Comparison of ENCODE assay signal across 15 cellular contexts in the genomic region with DNA sequence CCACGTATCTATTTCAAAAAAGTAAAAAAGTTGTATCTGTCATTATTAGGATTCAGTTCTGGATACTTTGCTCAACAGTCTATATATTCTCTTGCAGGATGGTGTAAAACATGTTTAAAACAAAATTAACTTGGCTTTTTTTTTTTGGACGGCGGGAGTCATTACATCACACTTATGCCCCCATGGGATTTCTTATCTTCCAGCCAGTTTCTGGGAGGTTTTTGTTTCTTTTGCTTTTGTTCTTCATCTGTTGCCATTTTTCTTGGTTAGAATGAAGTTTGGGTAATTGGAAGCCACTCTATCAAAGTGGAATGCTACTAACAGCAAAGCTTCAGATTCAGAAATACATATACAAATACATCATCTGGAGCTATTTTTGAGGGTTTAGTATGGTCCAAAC. TPM values are rescaled to one million over a fixed set of nuclear protein-coding genes. Genes with fewer than 3 reads are reported as not detected.
DNase-seq lines count a peak whose midpoint lies in the region; ATAC-seq and TF ChIP-seq lines count a peak whose summit lies in the region.
"Had no signal": no experiment of that assay in that cellular context is flagged by ENCODE, and none has a peak within 500 bp of the region (broad histone marks: within the 10 kb centered on the region; RNA-seq: fewer than 3 reads in every experiment).

No MANE protein-coding gene starts in this region.

- peaks cover 32% of the 10 kb centered on the region for H3K4me1 Mint-ChIP-seq in CD4-positive, alpha-beta T cell (ENCODE audit: low read depth)
- H3K4me1 Mint-ChIP-seq in nephron: peaks cover 40% of the 10 kb centered on the region

- TF ChIP-seq CTCF in CD4-positive, alpha-beta T cell (IDR thresholded peaks at IDR 0.05): no peak
- TF ChIP-seq CTCF in HEK293 (tag by site-specific recombination; IDR thresholded peaks at IDR 0.05) (no peak), cardiac fibroblast (IDR thresholded peaks at IDR 0.05; ENCODE audit: low read depth, low read length) (no peak), nephron (IDR thresholded peaks at IDR 0.05; ENCODE audit: unreplicated experiment in 3 of 3) (no peak)

- DNase-seq in CD4-positive, alpha-beta T cell: no peak
- DNase-seq in cardiac fibroblast (ENCODE audit: low read depth in 2 of 2) (peak; percentile 42 to 65), NCI-H1694 (lab: John Stamatoyannopoulos, UW) (no peak), NCI-H2196 treated with DMSO at 0.1 percent for 48 hours (lab: John Stamatoyannopoulos, UW; ENCODE audit: unreplicated experiment) (no peak)
- DNase-seq: activated CD4-positive, alpha-beta T cell treated with anti-CD3 and anti-CD28 coated beads for 4 hours; activated gamma-delta T cell treated with Interleukin-2 at 50 U/mL for 16 hours; H7; NCI-H187; NCI-H526 treated with DMSO at 0.1 percent for 48 hours; stimulated activated naive CD4-positive, alpha-beta T cell treated with Interleukin-2 at 50 U/mL for 16 hours had no signal

- H3K4me1 ChIP-seq in HEK293 (ENCODE audit: control insufficient read depth, insufficient read depth, low read length): peaks cover 16% of the 10 kb centered on the region

- peak overlapping the region; percentile 56 for H3K4me3 Mint-ChIP-seq in CD4-positive, alpha-beta T cell
- H3K4me3 Mint-ChIP-seq in nephron: peak overlapping the region; percentile 75 to 98 (median 81)
- H3K4me3 Mint-ChIP-seq: T-helper 1 cell treated with Interleukin-12 subunit alpha and Interleukin-12 subunit beta and Interleukin-4 antibody, amounts not matched to agents 30 μg/mL and 1 μg/mL, for 36 hours had no signal

- H3K27me3 ChIP-seq in CD4-positive, alpha-beta T cell (ENCODE audit: control insufficient read depth, insufficient read depth, low read length): no peaks in the 10 kb centered on the region

- no peaks in the 10 kb centered on the region for H3K36me3 ChIP-seq in HEK293 (ENCODE audit: control insufficient read depth in 2 of 2, insufficient read depth in 1 of 2, low read length in 2 of 2)

- ATAC-seq in CD4-positive, alpha-beta T cell (ENCODE audit: poor library complexity): no peak
- ATAC-seq in GM19397 (IDR thresholded peaks at IDR 0.05; ENCODE audit: unreplicated experiment): no peak
- ATAC-seq: left lobe of liver had no signal

- peaks cover 10% of the 10 kb centered on the region for H3K36me3 Mint-ChIP-seq in CD4-positive, alpha-beta T cell (ENCODE audit: low read depth)
- no peaks in the 10 kb centered on the region for H3K36me3 Mint-ChIP-seq in nephron (ENCODE audit: low read depth)

- CTCF ChIA-PET in CD4-positive, alpha-beta T cell (lab: Charles Lee): interaction anchor here (3.8 kb wide), 1 partner anchor 18 kb away, joined by 24 read pairs; no protein-coding TSS in a partner anchor
- CTCF ChIA-PET in HEK293 (lab: Yijun Ruan, JAX): interaction anchor here (3.0 kb wide), 1 partner anchor 17 kb away, joined by 13 read pairs; no protein-coding TSS in a partner anchor

- intact Hi-C loops in CD4-positive, alpha-beta T cell (cut with DNase I, micrococcal nuclease): no loop called here

- POLR2A ChIA-PET in CD4-positive, alpha-beta T cell (lab: Charles Lee): interaction anchor here (1.8 kb wide), 1 partner anchor 53 kb away, joined by 3 read pairs; no protein-coding TSS in a partner anchor
- POLR2A ChIA-PET in HEK293 (lab: Yijun Ruan, JAX): no interaction called here

- H3K9me3 Mint-ChIP-seq in CD4-positive, alpha-beta T cell: no peaks in the 10 kb centered on the region
- H3K9me3 Mint-ChIP-seq in nephron: no peaks in the 10 kb centered on the region
- H3K9me3 Mint-ChIP-seq: T-helper 1 cell treated with Interleukin-12 subunit alpha and Interleukin-12 subunit beta and Interleukin-4 antibody, amounts not matched to agents 30 μg/mL and 1 μg/mL, for 36 hours had no signal

- no peaks in the 10 kb centered on the region for H3K9me3 ChIP-seq in CD4-positive, alpha-beta T cell (ENCODE audit: control insufficient read depth, low read length)
- H3K9me3 ChIP-seq in HEK293 (ENCODE audit: control insufficient read depth, insufficient read depth, low read depth, low read length): no peaks in the 10 kb centered on the region

- H3K27me3 Mint-ChIP-seq in CD4-positive, alpha-beta T cell: no peaks in the 10 kb centered on the region
- H3K27me3 Mint-ChIP-seq in nephron (ENCODE audit: low read depth): no peaks in the 10 kb centered on the region

- no peak overlapping the region for H3K27ac Mint-ChIP-seq in CD4-positive, alpha-beta T cell
- peak overlapping the region; percentile 87 to 99 (median 97) for H3K27ac Mint-ChIP-seq in nephron
- H3K27ac Mint-ChIP-seq: T-helper 1 cell treated with Interleukin-12 subunit alpha and Interleukin-12 subunit beta and Interleukin-4 antibody, amounts not matched to agents 30 μg/mL and 1 μg/mL, for 36 hours had no signal

- no peak overlapping the region for H3K27ac ChIP-seq in CD4-positive, alpha-beta T cell (ENCODE audit: low read depth, low read length)
- H3K27ac ChIP-seq in HEK293 (ENCODE audit: extremely low read depth, low read depth, low read length): 0 out of 2 replicates have a peak overlapping the region, but pooled peaks have one; percentile 7

- no peak overlapping the region for H3K4me3 ChIP-seq in HEK293 (ENCODE audit: low read depth, low read length)
- no peak overlapping the region for H3K4me3 ChIP-seq in cardiac fibroblast (replicated peaks in 1 of 2; ENCODE audit: low read depth in 2 of 2, low read length in 2 of 2)

TF ChIP-seq in HEK293, 187 proteins besides CTCF, POLR2A, EP300 and RAD21 (continues in another document):
- TF ChIP-seq, protein P1, sequence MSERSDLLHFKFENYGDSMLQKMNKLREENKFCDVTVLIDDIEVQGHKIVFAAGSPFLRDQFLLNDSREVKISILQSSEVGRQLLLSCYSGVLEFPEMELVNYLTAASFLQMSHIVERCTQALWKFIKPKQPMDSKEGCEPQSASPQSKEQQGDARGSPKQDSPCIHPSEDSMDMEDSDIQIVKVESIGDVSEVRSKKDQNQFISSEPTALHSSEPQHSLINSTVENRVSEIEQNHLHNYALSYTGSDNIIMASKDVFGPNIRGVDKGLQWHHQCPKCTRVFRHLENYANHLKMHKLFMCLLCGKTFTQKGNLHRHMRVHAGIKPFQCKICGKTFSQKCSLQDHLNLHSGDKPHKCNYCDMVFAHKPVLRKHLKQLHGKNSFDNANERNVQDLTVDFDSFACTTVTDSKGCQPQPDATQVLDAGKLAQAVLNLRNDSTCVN (tag by site-specific recombination; optimal IDR thresholded peaks at IDR 0.05): no peak
- TF ChIP-seq, protein P2, sequence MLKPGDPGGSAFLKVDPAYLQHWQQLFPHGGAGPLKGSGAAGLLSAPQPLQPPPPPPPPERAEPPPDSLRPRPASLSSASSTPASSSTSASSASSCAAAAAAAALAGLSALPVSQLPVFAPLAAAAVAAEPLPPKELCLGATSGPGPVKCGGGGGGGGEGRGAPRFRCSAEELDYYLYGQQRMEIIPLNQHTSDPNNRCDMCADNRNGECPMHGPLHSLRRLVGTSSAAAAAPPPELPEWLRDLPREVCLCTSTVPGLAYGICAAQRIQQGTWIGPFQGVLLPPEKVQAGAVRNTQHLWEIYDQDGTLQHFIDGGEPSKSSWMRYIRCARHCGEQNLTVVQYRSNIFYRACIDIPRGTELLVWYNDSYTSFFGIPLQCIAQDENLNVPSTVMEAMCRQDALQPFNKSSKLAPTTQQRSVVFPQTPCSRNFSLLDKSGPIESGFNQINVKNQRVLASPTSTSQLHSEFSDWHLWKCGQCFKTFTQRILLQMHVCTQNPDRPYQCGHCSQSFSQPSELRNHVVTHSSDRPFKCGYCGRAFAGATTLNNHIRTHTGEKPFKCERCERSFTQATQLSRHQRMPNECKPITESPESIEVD (tag by site-specific recombination; IDR thresholded peaks at IDR 0.05): peak; percentile 60
- TF ChIP-seq, protein P3, sequence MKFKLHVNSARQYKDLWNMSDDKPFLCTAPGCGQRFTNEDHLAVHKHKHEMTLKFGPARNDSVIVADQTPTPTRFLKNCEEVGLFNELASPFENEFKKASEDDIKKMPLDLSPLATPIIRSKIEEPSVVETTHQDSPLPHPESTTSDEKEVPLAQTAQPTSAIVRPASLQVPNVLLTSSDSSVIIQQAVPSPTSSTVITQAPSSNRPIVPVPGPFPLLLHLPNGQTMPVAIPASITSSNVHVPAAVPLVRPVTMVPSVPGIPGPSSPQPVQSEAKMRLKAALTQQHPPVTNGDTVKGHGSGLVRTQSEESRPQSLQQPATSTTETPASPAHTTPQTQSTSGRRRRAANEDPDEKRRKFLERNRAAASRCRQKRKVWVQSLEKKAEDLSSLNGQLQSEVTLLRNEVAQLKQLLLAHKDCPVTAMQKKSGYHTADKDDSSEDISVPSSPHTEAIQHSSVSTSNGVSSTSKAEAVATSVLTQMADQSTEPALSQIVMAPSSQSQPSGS (tag by site-specific recombination; IDR thresholded peaks at IDR 0.05; ENCODE audit: low read depth): peak; percentile 29; the same call in 1 of the 2 replicates
- TF ChIP-seq, protein P4, sequence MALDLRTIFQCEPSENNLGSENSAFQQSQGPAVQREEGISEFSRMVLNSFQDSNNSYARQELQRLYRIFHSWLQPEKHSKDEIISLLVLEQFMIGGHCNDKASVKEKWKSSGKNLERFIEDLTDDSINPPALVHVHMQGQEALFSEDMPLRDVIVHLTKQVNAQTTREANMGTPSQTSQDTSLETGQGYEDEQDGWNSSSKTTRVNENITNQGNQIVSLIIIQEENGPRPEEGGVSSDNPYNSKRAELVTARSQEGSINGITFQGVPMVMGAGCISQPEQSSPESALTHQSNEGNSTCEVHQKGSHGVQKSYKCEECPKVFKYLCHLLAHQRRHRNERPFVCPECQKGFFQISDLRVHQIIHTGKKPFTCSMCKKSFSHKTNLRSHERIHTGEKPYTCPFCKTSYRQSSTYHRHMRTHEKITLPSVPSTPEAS (tag by site-specific recombination; IDR thresholded peaks at IDR 0.05): no peak
- TF ChIP-seq, protein P5, sequence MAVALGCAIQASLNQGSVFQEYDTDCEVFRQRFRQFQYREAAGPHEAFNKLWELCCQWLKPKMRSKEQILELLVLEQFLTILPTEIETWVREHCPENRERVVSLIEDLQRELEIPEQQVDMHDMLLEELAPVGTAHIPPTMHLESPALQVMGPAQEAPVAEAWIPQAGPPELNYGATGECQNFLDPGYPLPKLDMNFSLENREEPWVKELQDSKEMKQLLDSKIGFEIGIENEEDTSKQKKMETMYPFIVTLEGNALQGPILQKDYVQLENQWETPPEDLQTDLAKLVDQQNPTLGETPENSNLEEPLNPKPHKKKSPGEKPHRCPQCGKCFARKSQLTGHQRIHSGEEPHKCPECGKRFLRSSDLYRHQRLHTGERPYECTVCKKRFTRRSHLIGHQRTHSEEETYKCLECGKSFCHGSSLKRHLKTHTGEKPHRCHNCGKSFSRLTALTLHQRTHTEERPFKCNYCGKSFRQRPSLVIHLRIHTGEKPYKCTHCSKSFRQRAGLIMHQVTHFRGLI (tag by site-specific recombination; IDR thresholded peaks at IDR 0.05): no peak
- TF ChIP-seq ZNF629 (tag by site-specific recombination; IDR thresholded peaks at IDR 0.05): 0 out of 2 replicates have a peak, but pooled peaks have one; percentile 21

RNA-seq across cellular contexts. Expression of a gene that starts 1.8 kb away (rescaled TPM):
- 10 to 100 TPM; 14.9 to 15.2 TPM for total RNA-seq in CD4-positive, alpha-beta T cell

Comparison
In these comparisons a context has a peak if more than half of its experiments do, and no peak if none do; other contexts are left out.
1. DNase-seq: peak in cardiac fibroblast (2 of 2); none in CD4-positive, alpha-beta T cell (0 of 10), NCI-H1694 (single experiment) and NCI-H2196 treated with DMSO at 0.1 percent for 48 hours (single experiment).